15 cellular contexts compared by ENCODE assay signal in genomic region chr2:55827855-55828254, GRCh38.
"Had no signal": no experiment of that assay in that cellular context is flagged by ENCODE, and none has a peak within 500 bp of the region (broad histone marks: within the 10 kb centered on the region; RNA-seq: fewer than 3 reads in every experiment).

No MANE protein-coding gene starts in this region.

- H3K4me3 ChIP-seq: body of pancreas, heart left ventricle, left lung, tibial artery had no signal

- H3K4me1 ChIP-seq: body of pancreas, heart left ventricle, left lung had no signal

- DNase-seq: activated CD4-positive, alpha-beta T cell treated with anti-CD3 and anti-CD28 coated beads, Interleukin-2, amount 50 U/mL, for 48 hours; activated naive CD8-positive, alpha-beta T cell treated with anti-CD3 and anti-CD28 coated beads for 36 hours; body of pancreas; caudate nucleus; endodermal cell; heart left ventricle; left lung; nephron progenitor cell; occipital lobe; posterior cingulate gyrus; retina; stimulated activated naive CD8-positive, alpha-beta T cell treated with anti-CD3 and anti-CD28 coated beads, Interleukin-15, Interleukin-2, amounts not matched to agents 100 U/mL and 50 U/mL, for 24 hours; substantia nigra; tibial artery had no signal

- H3K9me3 ChIP-seq: body of pancreas, tibial artery had no signal

- H3K36me3 ChIP-seq: heart left ventricle, left lung, tibial artery had no signal

- ATAC-seq: heart left ventricle; left lung; stimulated activated naive CD8-positive, alpha-beta T cell treated with anti-CD3 and anti-CD28 coated beads, Interleukin-15, Interleukin-2, amounts not matched to agents 100 U/mL and 50 U/mL, for 24 hours had no signal

- H3K27me3 ChIP-seq: body of pancreas, heart left ventricle, left lung, tibial artery had no signal

- H3K27ac ChIP-seq: body of pancreas, epithelial cell of prostate, heart left ventricle, left lung, tibial artery had no signal
